ENCODE assay signal across 8 cellular contexts in the genomic region with DNA sequence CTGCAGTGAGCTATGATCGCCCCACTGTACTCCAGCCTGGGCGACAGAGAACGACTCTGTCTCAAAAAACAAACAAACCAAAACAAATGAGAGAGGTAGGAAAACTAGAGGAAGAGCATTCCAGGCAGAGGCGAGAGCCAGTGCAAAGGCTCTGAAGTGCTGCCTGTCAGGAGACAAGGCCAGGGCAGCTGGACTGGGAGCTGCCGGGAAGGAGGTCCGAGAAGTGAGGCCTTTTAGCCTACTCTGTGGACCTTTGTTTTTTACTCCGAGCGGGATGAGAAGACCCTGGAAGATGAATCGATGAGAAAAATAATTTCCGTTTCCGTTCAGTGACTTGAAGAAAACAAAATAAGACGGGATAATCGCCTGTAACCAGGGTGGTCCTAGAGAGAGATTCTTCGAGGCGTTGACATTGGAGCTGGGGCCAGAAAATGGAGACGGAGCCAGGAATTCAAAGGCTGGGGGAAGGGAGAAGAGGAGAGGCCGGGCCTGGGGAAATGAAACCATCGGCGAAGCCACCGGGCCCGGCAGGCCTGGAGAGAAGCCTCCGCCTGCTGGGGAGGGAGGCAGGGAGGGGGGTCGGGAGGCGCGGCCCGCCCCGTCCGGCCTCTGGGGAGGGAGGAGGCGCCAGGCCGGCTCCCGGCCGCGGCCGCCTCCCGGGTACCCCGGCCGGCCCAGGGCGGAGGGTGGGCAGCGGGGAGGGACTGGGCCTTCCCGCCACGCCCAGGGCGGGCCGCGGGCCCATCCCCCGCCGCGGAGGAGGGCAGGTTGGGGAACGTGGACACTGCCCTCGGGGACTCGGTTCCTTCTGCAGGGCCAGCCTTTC. TPM values are rescaled to one million over a fixed set of nuclear protein-coding genes. Genes with fewer than 3 reads are reported as not detected.
DNase-seq lines count a peak whose midpoint lies in the region; ATAC-seq lines count a peak whose summit lies in the region.

No MANE protein-coding gene starts in this region.

- ATAC-seq in HG02798 (IDR thresholded peaks at IDR 0.05; ENCODE audit: poor library complexity, unreplicated experiment) (peak; percentile 71), left lobe of liver (peak; percentile 97), GM18511 (IDR thresholded peaks at IDR 0.05; ENCODE audit: unreplicated experiment) (no peak)

- peak; percentile 89 for DNase-seq in ELF-1 (ENCODE audit: low read depth, low spot score)
- peak; percentile 91 for DNase-seq in NCI-H345 (lab: John Stamatoyannopoulos, UW)
- peak; percentile 59 for DNase-seq in activated CD4-positive, alpha-beta T cell treated with anti-CD3 and anti-CD28 coated beads for 48 hours
- DNase-seq in dermis blood vessel endothelial cell, result peak; percentile 91
- DNase-seq in left lobe of liver (ENCODE audit: low spot score), result peak; percentile 94
- DNase-seq in stimulated activated CD4-positive, alpha-beta T cell treated with anti-CD3 and anti-CD28 coated beads, Interleukin-2, amount 100 ng/mL, for 24 hours, result peak; percentile 57 to 60

RNA-seq across cellular contexts. Expression of a gene that starts 7.8 kb away (rescaled TPM):
- 18.8 and 38.1 TPM in 2 replicates for total RNA-seq in dermis blood vessel endothelial cell
- 4.7 TPM for total RNA-seq in left lobe of liver

RNA-seq across cellular contexts. Expression of a gene that starts 10.5 kb away (rescaled TPM):
- 14.9 and 25.9 TPM in 2 replicates for total RNA-seq in dermis blood vessel endothelial cell
- 11.9 TPM for total RNA-seq in left lobe of liver

RNA-seq across cellular contexts. Expression of a gene that starts 20.4 kb away (rescaled TPM):
- total RNA-seq in dermis blood vessel endothelial cell (1.7 and 2.1 TPM in 2 replicates), left lobe of liver (0.70 TPM)

RNA-seq across cellular contexts. Expression of a gene that starts 31.9 kb away (rescaled TPM):
- total RNA-seq in dermis blood vessel endothelial cell (43.0 and 58.7 TPM in 2 replicates), left lobe of liver (149 TPM)

RNA-seq across cellular contexts. Expression of a gene that starts 33.2 kb away (rescaled TPM):
- total RNA-seq in dermis blood vessel endothelial cell, result 0.05 and 0.17 TPM in 2 replicates
- 1.2 TPM for total RNA-seq in left lobe of liver
